ENCODE assay signal across 1 cellular context in genomic region chr1:23558140-23558871, GRCh38.
TF ChIP-seq lines count a peak whose summit lies in the region.

No MANE protein-coding gene starts in this region.

TF ChIP-seq in HepG2, 621 proteins besides CTCF, POLR2A, EP300 and RAD21 (continued from another document and continues in another):
- peak; percentile 82 for TF ChIP-seq ZXDC (CRISPR knock-in tag; IDR thresholded peaks at IDR 0.05)
- peak; percentile 45; the same call in 1 of the 2 replicates for TF ChIP-seq ZNF772 (CRISPR knock-in tag; IDR thresholded peaks at IDR 0.05)
- TF ChIP-seq, protein P1, sequence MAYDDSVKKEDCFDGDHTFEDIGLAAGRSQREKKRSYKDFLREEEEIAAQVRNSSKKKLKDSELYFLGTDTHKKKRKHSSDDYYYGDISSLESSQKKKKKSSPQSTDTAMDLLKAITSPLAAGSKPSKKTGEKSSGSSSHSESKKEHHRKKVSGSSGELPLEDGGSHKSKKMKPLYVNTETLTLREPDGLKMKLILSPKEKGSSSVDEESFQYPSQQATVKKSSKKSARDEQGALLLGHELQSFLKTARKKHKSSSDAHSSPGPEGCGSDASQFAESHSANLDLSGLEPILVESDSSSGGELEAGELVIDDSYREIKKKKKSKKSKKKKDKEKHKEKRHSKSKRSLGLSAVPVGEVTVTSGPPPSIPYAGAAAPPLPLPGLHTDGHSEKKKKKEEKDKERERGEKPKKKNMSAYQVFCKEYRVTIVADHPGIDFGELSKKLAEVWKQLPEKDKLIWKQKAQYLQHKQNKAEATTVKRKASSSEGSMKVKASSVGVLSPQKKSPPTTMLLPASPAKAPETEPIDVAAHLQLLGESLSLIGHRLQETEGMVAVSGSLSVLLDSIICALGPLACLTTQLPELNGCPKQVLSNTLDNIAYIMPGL (CRISPR knock-in tag; IDR thresholded peaks at IDR 0.05; ENCODE audit: borderline replicate concordance in 1 of 2, low read depth in 1 of 2), result peak; percentile 33 to 38; a peak in 2 of 4 replicates
- TF ChIP-seq ZIK1 (CRISPR knock-in tag; IDR thresholded peaks at IDR 0.05; ENCODE audit: borderline replicate concordance, low read depth), result peak; percentile 65; the same call in 1 of the 2 replicates
- 0 out of 2 replicates have a peak, but pooled peaks have one; percentile 6 for TF ChIP-seq SRY (CRISPR knock-in tag; IDR thresholded peaks at IDR 0.05)
- TF ChIP-seq ZNF609 (CRISPR knock-in tag; IDR thresholded peaks at IDR 0.05; ENCODE audit: borderline replicate concordance), result peak; percentile 65
- no peak; the same call in 1 of the 2 replicates for TF ChIP-seq ZNF205 (CRISPR knock-in tag; IDR thresholded peaks at IDR 0.05)
- peak; percentile 77; the same call in 1 of the 2 replicates for TF ChIP-seq ZNF552 (CRISPR knock-in tag; IDR thresholded peaks at IDR 0.05; ENCODE audit: borderline replicate concordance)
- no peak for TF ChIP-seq EZH2 (conservative IDR thresholded peaks at IDR 0.05; ENCODE audit: low read depth, low read length)
- peak; percentile 34; the same call in 1 of the 2 replicates for TF ChIP-seq ZNF350 (CRISPR knock-in tag; IDR thresholded peaks at IDR 0.05; ENCODE audit: borderline replicate concordance, low read depth)
- 0 out of 2 replicates have a peak, but pooled peaks have one; percentile 32 for TF ChIP-seq ZNF33B (CRISPR knock-in tag; IDR thresholded peaks at IDR 0.05)
- peak; percentile 60 for TF ChIP-seq ELF4 (CRISPR knock-in tag; IDR thresholded peaks at IDR 0.05; ENCODE audit: borderline replicate concordance)
- TF ChIP-seq ZFP90 (CRISPR knock-in tag; IDR thresholded peaks at IDR 0.05; ENCODE audit: borderline replicate concordance), result no peak
- TF ChIP-seq, protein P2, sequence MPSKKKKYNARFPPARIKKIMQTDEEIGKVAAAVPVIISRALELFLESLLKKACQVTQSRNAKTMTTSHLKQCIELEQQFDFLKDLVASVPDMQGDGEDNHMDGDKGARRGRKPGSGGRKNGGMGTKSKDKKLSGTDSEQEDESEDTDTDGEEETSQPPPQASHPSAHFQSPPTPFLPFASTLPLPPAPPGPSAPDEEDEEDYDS (CRISPR knock-in tag; IDR thresholded peaks at IDR 0.05), result peak; percentile 66
- TF ChIP-seq ZKSCAN5 (CRISPR knock-in tag; IDR thresholded peaks at IDR 0.05), result no peak
- TF ChIP-seq ZNF142 (CRISPR knock-in tag; IDR thresholded peaks at IDR 0.05), result no peak
- no peak for TF ChIP-seq ZNF83 (CRISPR knock-in tag; IDR thresholded peaks at IDR 0.05; ENCODE audit: borderline replicate concordance)
- 0 out of 2 replicates have a peak, but pooled peaks have one; percentile 51 for TF ChIP-seq ZNF619 (CRISPR knock-in tag; IDR thresholded peaks at IDR 0.05)
- no peak for TF ChIP-seq MAF1 (CRISPR knock-in tag; IDR thresholded peaks at IDR 0.05; ENCODE audit: borderline replicate concordance)
- TF ChIP-seq AHR (CRISPR knock-in tag; IDR thresholded peaks at IDR 0.05), result peak; percentile 91; the same call in 1 of the 2 replicates
- TF ChIP-seq, protein P3, sequence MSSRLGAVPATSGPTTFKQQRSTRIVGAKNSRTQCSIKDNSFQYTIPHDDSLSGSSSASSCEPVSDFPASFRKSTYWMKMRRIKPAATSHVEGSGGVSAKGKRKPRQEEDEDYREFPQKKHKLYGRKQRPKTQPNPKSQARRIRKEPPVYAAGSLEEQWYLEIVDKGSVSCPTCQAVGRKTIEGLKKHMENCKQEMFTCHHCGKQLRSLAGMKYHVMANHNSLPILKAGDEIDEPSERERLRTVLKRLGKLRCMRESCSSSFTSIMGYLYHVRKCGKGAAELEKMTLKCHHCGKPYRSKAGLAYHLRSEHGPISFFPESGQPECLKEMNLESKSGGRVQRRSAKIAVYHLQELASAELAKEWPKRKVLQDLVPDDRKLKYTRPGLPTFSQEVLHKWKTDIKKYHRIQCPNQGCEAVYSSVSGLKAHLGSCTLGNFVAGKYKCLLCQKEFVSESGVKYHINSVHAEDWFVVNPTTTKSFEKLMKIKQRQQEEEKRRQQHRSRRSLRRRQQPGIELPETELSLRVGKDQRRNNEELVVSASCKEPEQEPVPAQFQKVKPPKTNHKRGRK (CRISPR knock-in tag; IDR thresholded peaks at IDR 0.05), result no peak
- TF ChIP-seq NR1H2 (CRISPR knock-in tag; IDR thresholded peaks at IDR 0.05; ENCODE audit: borderline replicate concordance, low read depth), result no peak
- no peak for TF ChIP-seq ZNF549 (CRISPR knock-in tag; IDR thresholded peaks at IDR 0.05)
- TF ChIP-seq HES4 (CRISPR knock-in tag; IDR thresholded peaks at IDR 0.05; ENCODE audit: borderline replicate concordance), result no peak
- TF ChIP-seq ZNF441 (CRISPR knock-in tag; IDR thresholded peaks at IDR 0.05; ENCODE audit: borderline replicate concordance), result no peak
- TF ChIP-seq ZNF20 (CRISPR knock-in tag; IDR thresholded peaks at IDR 0.05), result no peak
- no peak for TF ChIP-seq SATB2 (CRISPR knock-in tag; IDR thresholded peaks at IDR 0.05)
- TF ChIP-seq KLF13 (CRISPR knock-in tag; IDR thresholded peaks at IDR 0.05), result no peak
- TF ChIP-seq ZNF501 (CRISPR knock-in tag; IDR thresholded peaks at IDR 0.05), result no peak; the same call in 1 of the 2 replicates
- TF ChIP-seq ZC3H4 (CRISPR knock-in tag; IDR thresholded peaks at IDR 0.05; ENCODE audit: borderline replicate concordance), result no peak
- TF ChIP-seq TBX2 (CRISPR knock-in tag; IDR thresholded peaks at IDR 0.05; ENCODE audit: borderline replicate concordance), result peak; percentile 79; the same call in 1 of the 2 replicates
- no peak; the same call in none of the 2 replicates for TF ChIP-seq ZNF512B (CRISPR knock-in tag; IDR thresholded peaks at IDR 0.05; ENCODE audit: borderline replicate concordance)
- TF ChIP-seq ZNF883 (CRISPR knock-in tag; IDR thresholded peaks at IDR 0.05; ENCODE audit: not compliant biosample characterization), result peak; percentile 60
- TF ChIP-seq ZNF383 (CRISPR knock-in tag; IDR thresholded peaks at IDR 0.05; ENCODE audit: borderline replicate concordance), result no peak
- TF ChIP-seq ZNF740 (CRISPR knock-in tag; IDR thresholded peaks at IDR 0.05), result 0 out of 2 replicates have a peak, but pooled peaks have one; percentile 43
- no peak for TF ChIP-seq TCF7 (IDR thresholded peaks at IDR 0.05; ENCODE audit: low read depth)
- no peak for TF ChIP-seq ZNF678 (CRISPR knock-in tag; IDR thresholded peaks at IDR 0.05)
- no peak for TF ChIP-seq FOSL2 (CRISPR knock-in tag; IDR thresholded peaks at IDR 0.05)
- TF ChIP-seq ZNF224 (CRISPR knock-in tag; IDR thresholded peaks at IDR 0.05), result no peak
- TF ChIP-seq RFX3 (CRISPR knock-in tag; IDR thresholded peaks at IDR 0.05), result no peak
- peak; percentile 78 for TF ChIP-seq ZNF274 (CRISPR knock-in tag; IDR thresholded peaks at IDR 0.05)
- no peak; the same call in 1 of the 2 replicates for TF ChIP-seq SP5 (CRISPR knock-in tag; IDR thresholded peaks at IDR 0.05; ENCODE audit: borderline replicate concordance, low read depth)
- no peak for TF ChIP-seq GPN1 (CRISPR knock-in tag; IDR thresholded peaks at IDR 0.05; ENCODE audit: borderline replicate concordance)
